ENCODE assay signal across 8 cellular contexts in genomic region chr1:184052194-184052559, GRCh38. TPM values are rescaled to one million over a fixed set of nuclear protein-coding genes. Genes with fewer than 3 reads are reported as not detected.
A peak's percentile ranks its signal among the peaks of the same experiment; 100 is the strongest.
DNase-seq lines count a peak whose midpoint lies in the region; ATAC-seq and TF ChIP-seq lines count a peak whose summit lies in the region.

No MANE protein-coding gene starts in this region.

- peaks cover 33% of the 10 kb centered on the region for H3K4me1 ChIP-seq in CD8-positive, alpha-beta memory T cell (ENCODE audit: insufficient read depth, low read length)

- CTCF ChIA-PET in CD8-positive, alpha-beta memory T cell (lab: Charles Lee), result interaction anchor here (0.9 to 2.1 kb wide), 6 partner anchors 16 to 96 kb away, joined by 3 to 16 read pairs (median 4); no protein-coding TSS in a partner anchor

- no peaks in the 10 kb centered on the region for H3K36me3 ChIP-seq in CD8-positive, alpha-beta memory T cell (ENCODE audit: insufficient read depth, low read length)

- H3K4me1 Mint-ChIP-seq in CD8-positive, alpha-beta memory T cell, result peaks cover 41 to 61% (median 59%) of the 10 kb centered on the region in 3 donors
- H3K4me1 Mint-ChIP-seq in natural killer cell treated with Interleukin-12 subunit alpha and Interleukin-12 subunit beta and Interleukin-15 and Interleukin-18, amount 100 ng/mL, for 72 hours (ENCODE audit: low read depth in 2 of 2), result peaks cover 31 to 39% of the 10 kb centered on the region in 2 donors

- H3K27ac ChIP-seq in CD8-positive, alpha-beta memory T cell (ENCODE audit: low read depth, low read length), result peak overlapping the region; percentile 81

- peaks cover 11% of the 10 kb centered on the region in 2 donors for H3K27me3 Mint-ChIP-seq in CD8-positive, alpha-beta memory T cell
- H3K27me3 Mint-ChIP-seq in natural killer cell treated with Interleukin-12 subunit alpha and Interleukin-12 subunit beta and Interleukin-15 and Interleukin-18, amount 100 ng/mL, for 72 hours, result peaks cover 15 to 21% of the 10 kb centered on the region in 2 donors

- ATAC-seq in natural killer cell treated with Interleukin-12 subunit alpha and Interleukin-12 subunit beta and Interleukin-15 and Interleukin-18, amount 100 ng/mL, for 72 hours, result no peak
- ATAC-seq in HG03342 (IDR thresholded peaks at IDR 0.05; ENCODE audit: unreplicated experiment) (no peak), HG03095 (IDR thresholded peaks at IDR 0.05; ENCODE audit: unreplicated experiment) (no peak)

- no peak for DNase-seq in CD8-positive, alpha-beta memory T cell
- no peak for DNase-seq in LNCaP clone FGC (ENCODE audit: low read depth)
- DNase-seq in choroid plexus epithelial cell (ENCODE audit: low read depth), result peak; percentile 21
- no peak for DNase-seq in natural killer cell treated with Interleukin-12 subunit alpha and Interleukin-12 subunit beta and Interleukin-15 and Interleukin-18, amount 100 ng/mL, for 72 hours (ENCODE audit: low spot score)
- DNase-seq in activated gamma-delta T cell treated with Interleukin-2 at 50 U/mL for 16 hours, result no peak
- no peak for DNase-seq in NCI-H226

- peak overlapping the region; percentile 70 for H3K4me3 ChIP-seq in CD8-positive, alpha-beta memory T cell (ENCODE audit: low read length)
- peak overlapping the region; percentile 68 for H3K4me3 ChIP-seq in LNCaP clone FGC (ENCODE audit: low read depth, low read length)
- H3K4me3 ChIP-seq in choroid plexus epithelial cell (ENCODE audit: low read depth, low read length), result peak overlapping the region; percentile 91

- H3K4me3 Mint-ChIP-seq in CD8-positive, alpha-beta memory T cell, result peak overlapping the region; percentile 91 to 99 (median 98)
- peak overlapping the region; percentile 93 for H3K4me3 Mint-ChIP-seq in natural killer cell treated with Interleukin-12 subunit alpha and Interleukin-12 subunit beta and Interleukin-15 and Interleukin-18, amount 100 ng/mL, for 72 hours

- peak overlapping the region; percentile 88 to 98 (median 94) for H3K27ac Mint-ChIP-seq in CD8-positive, alpha-beta memory T cell
- peak overlapping the region; percentile 95 to 98 for H3K27ac Mint-ChIP-seq in natural killer cell treated with Interleukin-12 subunit alpha and Interleukin-12 subunit beta and Interleukin-15 and Interleukin-18, amount 100 ng/mL, for 72 hours

- POLR2A ChIA-PET in CD8-positive, alpha-beta memory T cell (lab: Charles Lee), result interaction anchor here (0.6 kb wide), 1 partner anchor 675 kb away, joined by 3 read pairs; no protein-coding TSS in a partner anchor

- no peaks in the 10 kb centered on the region for H3K9me3 Mint-ChIP-seq in CD8-positive, alpha-beta memory T cell
- H3K9me3 Mint-ChIP-seq in natural killer cell treated with Interleukin-12 subunit alpha and Interleukin-12 subunit beta and Interleukin-15 and Interleukin-18, amount 100 ng/mL, for 72 hours, result no peaks in the 10 kb centered on the region

- no peaks in the 10 kb centered on the region for H3K9me3 ChIP-seq in CD8-positive, alpha-beta memory T cell (ENCODE audit: low read length)

- no peaks in the 10 kb centered on the region for H3K27me3 ChIP-seq in CD8-positive, alpha-beta memory T cell (ENCODE audit: insufficient read depth, low read length, poor library complexity, severe bottlenecking)

- H3K36me3 Mint-ChIP-seq in CD8-positive, alpha-beta memory T cell, result peaks cover 5 to 30% (median 14%) of the 10 kb centered on the region in 3 donors
- peaks cover 13% of the 10 kb centered on the region for H3K36me3 Mint-ChIP-seq in natural killer cell treated with Interleukin-12 subunit alpha and Interleukin-12 subunit beta and Interleukin-15 and Interleukin-18, amount 100 ng/mL, for 72 hours

- TF ChIP-seq CTCF in LNCaP clone FGC (IDR thresholded peaks at IDR 0.05; ENCODE audit: control insufficient read depth, extremely low read depth, insufficient read depth) (no peak), choroid plexus epithelial cell (conservative IDR thresholded peaks at IDR 0.05; ENCODE audit: low read depth, low read length) (no peak)

RNA-seq across cellular contexts. Expression of gene TSEN15, which starts 0.6 kb away (rescaled TPM):
- total RNA-seq in CD8-positive, alpha-beta memory T cell, result 10 to 100 TPM; 44.4 to 44.8 TPM
- polyA plus RNA-seq in CD8-positive, alpha-beta memory T cell, result 54.3 TPM
- 10 to 100 TPM; 40.2 to 42.6 TPM for total RNA-seq in natural killer cell treated with Interleukin-12 subunit alpha and Interleukin-12 subunit beta and Interleukin-15 and Interleukin-18, amount 100 ng/mL, for 72 hours

RNA-seq across cellular contexts. Expression of gene COLGALT2, which starts 14.6 kb away (rescaled TPM):
- total RNA-seq in CD8-positive, alpha-beta memory T cell, result 1 to 10 TPM; 3.3 to 4.2 TPM
- 1.2 TPM for polyA plus RNA-seq in CD8-positive, alpha-beta memory T cell
- 1 to 10 TPM; 3.1 to 4.9 TPM for total RNA-seq in natural killer cell treated with Interleukin-12 subunit alpha and Interleukin-12 subunit beta and Interleukin-15 and Interleukin-18, amount 100 ng/mL, for 72 hours
